Comparison of ENCODE assay signal across 15 cellular contexts in the genomic region with DNA sequence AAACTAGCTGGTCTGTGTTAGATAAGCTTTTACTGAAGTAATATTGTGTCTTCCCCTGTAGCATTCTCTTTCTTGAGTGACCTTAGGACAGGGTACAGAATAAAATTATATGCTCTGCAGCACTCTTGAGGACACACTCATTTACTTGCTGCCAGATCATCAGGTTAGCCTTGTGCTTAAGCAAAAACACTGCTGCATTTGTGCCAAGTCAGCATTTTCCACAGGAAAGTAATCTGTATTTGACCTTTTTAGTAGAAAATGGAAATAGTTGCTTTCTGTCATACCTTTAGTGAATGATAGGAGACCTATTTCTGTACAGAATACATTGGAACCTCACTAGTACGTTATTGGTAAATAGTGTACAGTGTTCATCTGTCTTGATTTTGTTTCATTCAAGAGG. TPM values are rescaled to one million over a fixed set of nuclear protein-coding genes. Genes with fewer than 3 reads are reported as not detected.
DNase-seq lines count a peak whose midpoint lies in the region; ATAC-seq, FAIRE-seq and TF ChIP-seq lines count a peak whose summit lies in the region.
"Had no signal": no experiment of that assay in that cellular context is flagged by ENCODE, and none has a peak within 500 bp of the region (broad histone marks: within the 10 kb centered on the region; RNA-seq: fewer than 3 reads in every experiment).

No MANE protein-coding gene starts in this region.

- POLR2A ChIA-PET in CD4-positive, alpha-beta T cell (lab: Charles Lee) = interaction anchor here (1.3 kb wide), 1 partner anchor 14 kb away, joined by 5 read pairs; no protein-coding TSS in a partner anchor
- POLR2A ChIA-PET in HepG2 (lab: Yijun Ruan, JAX) = no interaction called here

- H4K20me1 ChIP-seq in GM23338 (replicated peaks; ENCODE audit: insufficient read depth) = peaks cover 2% of the 10 kb centered on the region
- no peaks in the 10 kb centered on the region for H4K20me1 ChIP-seq in HepG2 (ENCODE audit: insufficient read depth, low read length)

- H3K4me2 ChIP-seq in GM23338 (no peak overlapping the region), HepG2 (ENCODE audit: low read depth, low read length) (no peak overlapping the region)

- peaks cover 53% of the 10 kb centered on the region for H3K36me3 ChIP-seq in GM23338 (ENCODE audit: insufficient read depth)
- peaks cover 24 to 80% of the 10 kb centered on the region in 2 experiments for H3K36me3 ChIP-seq in HepG2 (replicated peaks in 1 of 2; ENCODE audit: control insufficient read depth in 1 of 2, insufficient read depth in 2 of 2, low read length in 2 of 2)

- TF ChIP-seq EP300 in HepG2 (IDR thresholded peaks at IDR 0.05; ENCODE audit: low read depth in 2 of 2, low read length in 2 of 2) (no peak), HepG2 (CRISPR knock-in tag; IDR thresholded peaks at IDR 0.05; ENCODE audit: borderline replicate concordance) (no peak)

- H3K9me3 Mint-ChIP-seq in CD4-positive, alpha-beta T cell = no peaks in the 10 kb centered on the region
- H3K9me3 Mint-ChIP-seq in GM23338 = no peaks in the 10 kb centered on the region
- H3K9me3 Mint-ChIP-seq in activated T-helper 1 cell treated with anti-CD3 and anti-CD28 coated beads, Interleukin-12 subunit alpha, Interleukin-12 subunit beta, Interleukin-2, Interleukin-4 antibody, amounts not matched to agents 30 ng/mL and 10 ng/mL and 1 ng/mL, durations not matched to agents 14 hours and 24 hours and 36 hours = no peaks in the 10 kb centered on the region

- no peak overlapping the region for H3K4me3 ChIP-seq in GM23338
- no peak overlapping the region for H3K4me3 ChIP-seq in HepG2 (replicated peaks in 1 of 3; ENCODE audit: insufficient read depth in 1 of 3, low read depth in 2 of 3, low read length in 3 of 3)
- H3K4me3 ChIP-seq: MG63 had no signal

- DNase-seq in CD4-positive, alpha-beta T cell = no peak
- DNase-seq in GM23338 (ENCODE audit: low spot score) = no peak
- DNase-seq in activated T-helper 1 cell treated with anti-CD3 and anti-CD28 coated beads, Interleukin-12 subunit alpha, Interleukin-12 subunit beta, Interleukin-2, Interleukin-4 antibody, amounts not matched to agents 30 ng/mL and 10 ng/mL and 1 ng/mL, durations not matched to agents 14 hours and 24 hours and 36 hours (ENCODE audit: low spot score) = no peak
- DNase-seq in HepG2 (ENCODE audit: low spot score) = no peak
- no peak for DNase-seq in cerebellar nuclear complex (lab: John Stamatoyannopoulos, UW)
- no peak for DNase-seq in NCI-H2227 treated with DMSO at 0.1 percent for 48 hours (lab: John Stamatoyannopoulos, UW)
- no peak for DNase-seq in GM13977 (ENCODE audit: low spot score)
- DNase-seq: BE2C, DND-41, MG63, NCI-H1092 treated with DMSO at 0.1 percent for 48 hours, NCI-H226, NCI-H524 treated with DMSO at 0.1 percent for 48 hours had no signal

- no peaks in the 10 kb centered on the region for H3K9me2 ChIP-seq in GM23338 (ENCODE audit: insufficient read depth)

- TF ChIP-seq POLR2A in HepG2 (IDR thresholded peaks at IDR 0.05; ENCODE audit: insufficient read depth in 1 of 2, low read depth in 2 of 2, low read length in 2 of 2) = no peak

- no peak for TF ChIP-seq RAD21 in HepG2 (CRISPR knock-in tag; IDR thresholded peaks at IDR 0.05)

- TF ChIP-seq CTCF in CD4-positive, alpha-beta T cell (IDR thresholded peaks at IDR 0.05) = no peak
- TF ChIP-seq CTCF in GM23338 (conservative IDR thresholded peaks at IDR 0.05; ENCODE audit: low read depth in 2 of 2) (no peak), HepG2 (CRISPR knock-in tag; IDR thresholded peaks at IDR 0.05) (no peak), GM13977 (IDR thresholded peaks at IDR 0.05; ENCODE audit: extremely low read depth, insufficient read depth, missing control alignments) (no peak)

- no peak overlapping the region for H3K9ac ChIP-seq in HepG2 (ENCODE audit: insufficient read depth, low read depth, low read length)

- H3K4me1 ChIP-seq in GM23338 (ENCODE audit: insufficient read depth) (peaks cover 23% of the 10 kb centered on the region), HepG2 (ENCODE audit: insufficient read depth, low read length) (no peaks in the 10 kb centered on the region)
- H3K4me1 ChIP-seq: BE2C had no signal

- H3K36me3 Mint-ChIP-seq in CD4-positive, alpha-beta T cell (ENCODE audit: low read depth) = peaks cover 81% of the 10 kb centered on the region
- peaks cover 93% of the 10 kb centered on the region for H3K36me3 Mint-ChIP-seq in GM23338 (ENCODE audit: low read depth)
- peaks cover 53% of the 10 kb centered on the region for H3K36me3 Mint-ChIP-seq in activated T-helper 1 cell treated with anti-CD3 and anti-CD28 coated beads, Interleukin-12 subunit alpha, Interleukin-12 subunit beta, Interleukin-2, Interleukin-4 antibody, amounts not matched to agents 30 ng/mL and 10 ng/mL and 1 ng/mL, durations not matched to agents 14 hours and 24 hours and 36 hours (ENCODE audit: low read depth)

- peak overlapping the region; percentile 8 for H3K27ac Mint-ChIP-seq in CD4-positive, alpha-beta T cell
- peak overlapping the region; percentile 33; the same call in 1 of the 2 replicates for H3K27ac Mint-ChIP-seq in GM23338
- peak overlapping the region; percentile 31 for H3K27ac Mint-ChIP-seq in activated T-helper 1 cell treated with anti-CD3 and anti-CD28 coated beads, Interleukin-12 subunit alpha, Interleukin-12 subunit beta, Interleukin-2, Interleukin-4 antibody, amounts not matched to agents 30 ng/mL and 10 ng/mL and 1 ng/mL, durations not matched to agents 14 hours and 24 hours and 36 hours

- ATAC-seq in CD4-positive, alpha-beta T cell (ENCODE audit: poor library complexity) = no peak
- ATAC-seq in GM23338 (no peak), HepG2 (no peak)
- ATAC-seq: HCT116 had no signal

- 100% methylated on average over 1 of the region's 1 CpG for WGBS in HepG2 (ENCODE audit: low lambda C conversion rate)

- no peak overlapping the region for H3K27ac ChIP-seq in CD4-positive, alpha-beta T cell (ENCODE audit: low read depth, low read length)
- H3K27ac ChIP-seq in GM23338 (ENCODE audit: low read depth) (peak overlapping the region; percentile 47; the same call in 1 of the 2 replicates), HepG2 (ENCODE audit: extremely low read length, insufficient read depth, low read length) (no peak overlapping the region)

- in situ Hi-C loops in HepG2 (cut with HindIII; ENCODE audit: extremely low pct_ligation_motif_present, low pct_unique_long_range_greater_than_20kb) (no loop called here), GM13977 (cut with MboI; ENCODE audit: low pct_unique_long_range_greater_than_20kb, low sequenced_read_pairs, unreplicated experiment) (no loop called here)

- no TSS peak for BruUV-seq in HepG2 (replicated peaks; lab: Mats Ljungman, UMichigan)

- no peaks in the 10 kb centered on the region for H3K4me1 Mint-ChIP-seq in CD4-positive, alpha-beta T cell (ENCODE audit: low read depth)
- H3K4me1 Mint-ChIP-seq in GM23338 = peaks cover 8% of the 10 kb centered on the region
- H3K4me1 Mint-ChIP-seq in activated T-helper 1 cell treated with anti-CD3 and anti-CD28 coated beads, Interleukin-12 subunit alpha, Interleukin-12 subunit beta, Interleukin-2, Interleukin-4 antibody, amounts not matched to agents 30 ng/mL and 10 ng/mL and 1 ng/mL, durations not matched to agents 14 hours and 24 hours and 36 hours (ENCODE audit: low read depth) = peaks cover 14% of the 10 kb centered on the region

- H3K9me3 ChIP-seq in CD4-positive, alpha-beta T cell (ENCODE audit: control insufficient read depth, low read length) = no peaks in the 10 kb centered on the region
- no peaks in the 10 kb centered on the region for H3K9me3 ChIP-seq in HepG2 (ENCODE audit: low read length)
- H3K9me3 ChIP-seq: BE2C, MG63 had no signal

- CTCF ChIA-PET in CD4-positive, alpha-beta T cell (lab: Charles Lee) = no interaction called here
- CTCF ChIA-PET in HepG2 (lab: Yijun Ruan, JAX; ENCODE audit: low intra/inter-chr PET ratio, low total read pairs) = no interaction called here

- FAIRE-seq in HepG2 (lab: Jason Lieb, UNC) = no peak
- FAIRE-seq: G401.6 had no signal

- H3K79me2 ChIP-seq in GM23338 (replicated peaks; ENCODE audit: insufficient read depth) (peaks cover 30% of the 10 kb centered on the region), HepG2 (ENCODE audit: insufficient read depth, low read length) (no peaks in the 10 kb centered on the region)

- no peaks in the 10 kb centered on the region for H3K27me3 Mint-ChIP-seq in CD4-positive, alpha-beta T cell
- peaks cover 4% of the 10 kb centered on the region for H3K27me3 Mint-ChIP-seq in GM23338 (ENCODE audit: insufficient read depth, low read depth, poor library complexity)
- no peaks in the 10 kb centered on the region for H3K27me3 Mint-ChIP-seq in activated T-helper 1 cell treated with anti-CD3 and anti-CD28 coated beads, Interleukin-12 subunit alpha, Interleukin-12 subunit beta, Interleukin-2, Interleukin-4 antibody, amounts not matched to agents 30 ng/mL and 10 ng/mL and 1 ng/mL, durations not matched to agents 14 hours and 24 hours and 36 hours (ENCODE audit: insufficient read depth)

- intact Hi-C loops in CD4-positive, alpha-beta T cell (cut with DNase I, micrococcal nuclease) = no loop called here
- intact Hi-C loops in activated T-helper 1 cell treated with anti-CD3 and anti-CD28 coated beads, Interleukin-12 subunit alpha, Interleukin-12 subunit beta, Interleukin-2, Interleukin-4 antibody, amounts not matched to agents 30 ng/mL and 10 ng/mL and 1 ng/mL, durations not matched to agents 14 hours and 24 hours and 36 hours (cut with micrococcal nuclease) = no loop called here
- intact Hi-C loops in HepG2 (cut with micrococcal nuclease; ENCODE audit: unreplicated experiment) = no loop called here

- H3K4me3 Mint-ChIP-seq in CD4-positive, alpha-beta T cell = no peak overlapping the region
- H3K4me3 Mint-ChIP-seq in GM23338 = no peak overlapping the region
- no peak overlapping the region for H3K4me3 Mint-ChIP-seq in activated T-helper 1 cell treated with anti-CD3 and anti-CD28 coated beads, Interleukin-12 subunit alpha, Interleukin-12 subunit beta, Interleukin-2, Interleukin-4 antibody, amounts not matched to agents 30 ng/mL and 10 ng/mL and 1 ng/mL, durations not matched to agents 14 hours and 24 hours and 36 hours

- no peak overlapping the region for H2AFZ ChIP-seq in GM23338
- no peak overlapping the region for H2AFZ ChIP-seq in HepG2 (ENCODE audit: low read length)

- H3K27me3 ChIP-seq in CD4-positive, alpha-beta T cell (ENCODE audit: control insufficient read depth, insufficient read depth, low read length) = no peaks in the 10 kb centered on the region
- H3K27me3 ChIP-seq in GM23338 (ENCODE audit: insufficient read depth) = no peaks in the 10 kb centered on the region
- H3K27me3 ChIP-seq in HepG2 (ENCODE audit: control insufficient read depth in 1 of 2, insufficient read depth in 2 of 2, low read length in 2 of 2) = no peaks in the 10 kb centered on the region
- H3K27me3 ChIP-seq: BE2C, MG63 had no signal

- peaks cover 4% of the 10 kb centered on the region; the same call in 1 of the 2 replicates for H3F3A ChIP-seq in GM23338 (replicated peaks; ENCODE audit: low read depth)

RNA-seq across cellular contexts. Expression of a gene that starts 54.2 kb away (rescaled TPM):
- 10 to 100 TPM; 30.6 to 31.1 TPM for total RNA-seq in CD4-positive, alpha-beta T cell
- 269 and 299 TPM in 2 replicates for total RNA-seq in GM23338 (2014; rRNA removed; shearing (Covaris generic))
- polyA plus RNA-seq in GM23338 (2016; fragmentation: Nextera tagmentation; extraction: Ambion mirVana) = 20.1 and 21.5 TPM in 2 replicates
- total RNA-seq in activated T-helper 1 cell treated with anti-CD3 and anti-CD28 coated beads, Interleukin-12 subunit alpha, Interleukin-12 subunit beta, Interleukin-2, Interleukin-4 antibody, amounts not matched to agents 30 ng/mL and 10 ng/mL and 1 ng/mL, durations not matched to agents 14 hours and 24 hours and 36 hours = 200 and 209 TPM in 2 replicates
- total RNA-seq in HepG2 (2016; rRNA removed; fragmentation: Illumina TruSeq; extraction: Trizol) = 159 and 197 TPM in 2 replicates
- total RNA-seq in HepG2 (2016; cell fraction: cytosol; rRNA removed; fragmentation: Illumina TruSeq; extraction: Trizol; ENCODE audit: low read depth) = 24.4 and 30.1 TPM in 2 replicates
- total RNA-seq in HepG2 (2016; cell fraction: insoluble cytoplasmic fraction; rRNA removed; fragmentation: Illumina TruSeq; extraction: Trizol) = 162 and 188 TPM in 2 replicates
- 36.3 and 45.4 TPM in 2 replicates for total RNA-seq in HepG2 (2016; cell fraction: membrane; rRNA removed; fragmentation: Illumina TruSeq; extraction: Trizol)
- 80.6 and 88.8 TPM in 2 replicates for total RNA-seq in HepG2 (2016; cell fraction: nucleus; rRNA removed; fragmentation: Illumina TruSeq; extraction: Trizol)
- 9.9 and 12.5 TPM in 2 replicates for polyA plus RNA-seq in HepG2 (2011; rRNA removed)
- 8.1 and 13.8 TPM in 2 replicates for polyA plus RNA-seq in HepG2 (2011; cell fraction: cytosol; rRNA removed)
- 14.2 and 19.9 TPM in 2 replicates for polyA plus RNA-seq in HepG2 (2011; cell fraction: nucleus; rRNA removed)
- polyA plus RNA-seq in HepG2 (2012) = 25.9 and 47.7 TPM in 2 replicates
- 4.3 and 4.9 TPM in 2 replicates for polyA plus RNA-seq in HepG2 (2016; cell fraction: cytosol; fragmentation: Illumina TruSeq; extraction: Trizol; ENCODE audit: low read depth)
- 152 and 154 TPM in 2 replicates for polyA plus RNA-seq in HepG2 (2016; cell fraction: insoluble cytoplasmic fraction; fragmentation: Illumina TruSeq; extraction: Trizol; ENCODE audit: low read depth)
- polyA plus RNA-seq in HepG2 (2016; cell fraction: membrane; fragmentation: Illumina TruSeq; extraction: Trizol; ENCODE audit: low read depth) = 12.8 and 14.1 TPM in 2 replicates
- 79.0 and 82.9 TPM in 2 replicates for polyA plus RNA-seq in HepG2 (2016; cell fraction: nucleus; fragmentation: Illumina TruSeq; extraction: Trizol; ENCODE audit: insufficient read depth, low read depth)
- 17.8 and 31.3 TPM in 2 replicates for polyA minus RNA-seq in HepG2 (2011; rRNA and poly(A)+ RNA removed; ENCODE audit: low replicate concordance)
- polyA minus RNA-seq in HepG2 (2011; cell fraction: cytosol; rRNA and poly(A)+ RNA removed) = 15.0 and 18.4 TPM in 2 replicates
- 15.9 and 17.9 TPM in 2 replicates for polyA minus RNA-seq in HepG2 (2011; cell fraction: nucleus; rRNA and poly(A)+ RNA removed)
